16 cellular contexts compared by ENCODE assay signal in genomic region chr6:25960689-25961088, GRCh38. TPM values are rescaled to one million over a fixed set of nuclear protein-coding genes. Genes with fewer than 3 reads are reported as not detected.
DNase-seq lines count a peak whose midpoint lies in the region; ATAC-seq, FAIRE-seq and TF ChIP-seq lines count a peak whose summit lies in the region.
"Had no signal": no experiment of that assay in that cellular context is flagged by ENCODE, and none has a peak within 500 bp of the region (broad histone marks: within the 10 kb centered on the region; RNA-seq: fewer than 3 reads in every experiment).

No MANE protein-coding gene starts in this region.

- peaks cover 21 to 39% (median 35%) of the 10 kb centered on the region in 4 donors for H3K4me1 ChIP-seq in esophagus muscularis mucosa

- no peak for FAIRE-seq in HTR-8/SVneo (lab: Jason Lieb, UNC)

- TF ChIP-seq EP300 in esophagus muscularis mucosa (IDR thresholded peaks at IDR 0.05): no peak

- no peak for TF ChIP-seq POLR2A in esophagus muscularis mucosa (IDR thresholded peaks at IDR 0.05; ENCODE audit: low read depth)

- TF ChIP-seq CTCF in esophagus muscularis mucosa (IDR thresholded peaks at IDR 0.05): no peak

- H3K27ac ChIP-seq in esophagus muscularis mucosa (replicated peaks in 1 of 4): no peak overlapping the region
- H3K27ac ChIP-seq: 22Rv1 had no signal

- H3K4me3 ChIP-seq in esophagus muscularis mucosa: no peak overlapping the region
- H3K4me3 ChIP-seq: adrenal gland, thoracic aorta had no signal

- H3K9me3 Mint-ChIP-seq in activated CD4-positive, alpha-beta memory T cell treated with anti-CD3 and anti-CD28 coated beads, Interleukin-2, amount 10 ng/mL, durations not matched to agents 7 days and 5 days: peaks cover 24% of the 10 kb centered on the region
- H3K9me3 Mint-ChIP-seq: dendritic cell treated with granulocyte-macrophage colony-stimulating factor and Interleukin-4, amounts not matched to agents 40 ng/mL and 50 ng/mL, for 4 days had no signal

- H3K4me3 Mint-ChIP-seq in activated CD4-positive, alpha-beta memory T cell treated with anti-CD3 and anti-CD28 coated beads, Interleukin-2, amount 10 ng/mL, durations not matched to agents 7 days and 5 days: no peak overlapping the region
- H3K4me3 Mint-ChIP-seq: dendritic cell treated with granulocyte-macrophage colony-stimulating factor and Interleukin-4, amounts not matched to agents 40 ng/mL and 50 ng/mL, for 4 days had no signal

- peaks cover 46% of the 10 kb centered on the region for H3K36me3 Mint-ChIP-seq in activated CD4-positive, alpha-beta memory T cell treated with anti-CD3 and anti-CD28 coated beads, Interleukin-2, amount 10 ng/mL, durations not matched to agents 7 days and 5 days (ENCODE audit: low read depth)

- peaks cover 64% of the 10 kb centered on the region for H3K4me1 Mint-ChIP-seq in activated CD4-positive, alpha-beta memory T cell treated with anti-CD3 and anti-CD28 coated beads, Interleukin-2, amount 10 ng/mL, durations not matched to agents 7 days and 5 days

- peaks cover 0 to 4% (median 0%) of the 10 kb centered on the region in 4 donors for H3K9me3 ChIP-seq in esophagus muscularis mucosa
- H3K9me3 ChIP-seq: adrenal gland, thoracic aorta had no signal

- H3K36me3 ChIP-seq in esophagus muscularis mucosa: peaks cover 0 to 10% (median 3%) of the 10 kb centered on the region in 4 donors

- peak overlapping the region; percentile 96 for H3K27ac Mint-ChIP-seq in activated CD4-positive, alpha-beta memory T cell treated with anti-CD3 and anti-CD28 coated beads, Interleukin-2, amount 10 ng/mL, durations not matched to agents 7 days and 5 days

- no peaks in the 10 kb centered on the region for H3K27me3 ChIP-seq in esophagus muscularis mucosa
- H3K27me3 ChIP-seq: adrenal gland had no signal

- CTCF ChIA-PET in activated CD4-positive, alpha-beta memory T cell treated with anti-CD3 and anti-CD28 coated beads, Interleukin-2, amount 10 ng/mL, durations not matched to agents 7 days and 5 days (lab: Charles Lee): interaction anchor here (1.6 kb wide), 1 partner anchor 57 kb away, joined by 5 read pairs; a partner anchor contains a TSS

- intact Hi-C loops in esophagus muscularis mucosa (cut with DNase I): loop anchor here (5.0 kb wide), 1 partner anchor 37 kb away; no protein-coding TSS in a partner anchor

- DNase-seq in activated CD4-positive, CD25-positive, alpha-beta regulatory T cell (lab: John Stamatoyannopoulos, UW): no peak
- DNase-seq in activated CD4-positive, alpha-beta memory T cell treated with anti-CD3 and anti-CD28 coated beads, Interleukin-2, amount 10 ng/mL, durations not matched to agents 7 days and 5 days: no peak
- peak; percentile 45 for DNase-seq in esophagus muscularis mucosa (ENCODE audit: extremely low spot score)
- peak; percentile 34 to 54 (median 41) for DNase-seq in stimulated activated CD4-positive, alpha-beta T cell treated with anti-CD3 and anti-CD28 coated beads, TNF-alpha, amount 100 ng/mL, for 48 hours (ENCODE audit: low read depth in 3 of 3)
- DNase-seq in HTR-8/SVneo (ENCODE audit: insufficient read length, low spot score): no peak
- DNase-seq in anterior cingulate cortex (lab: John Stamatoyannopoulos, UW): no peak
- no peak for DNase-seq in NCI-H128 (lab: John Stamatoyannopoulos, UW; ENCODE audit: unreplicated experiment)
- DNase-seq: adrenal gland, NCI-H1417, NCI-H748 treated with DMSO at 0.1 percent for 48 hours, posterior cingulate gyrus, SHP77 had no signal

- WGBS in esophagus muscularis mucosa: 92% methylated on average over 1 of the region's 1 CpG

- POLR2A ChIA-PET in activated CD4-positive, alpha-beta memory T cell treated with anti-CD3 and anti-CD28 coated beads, Interleukin-2, amount 10 ng/mL, durations not matched to agents 7 days and 5 days (lab: Charles Lee): interaction anchor here (1.3 to 7.4 kb wide), 5 partner anchors 11 to 823 kb away, joined by 3 to 78 read pairs (median 28); a partner anchor contains a TSS

- peak; percentile 36 to 50 for ATAC-seq in activated CD4-positive, CD25-positive, alpha-beta regulatory T cell treated with anti-CD3 and anti-CD28 coated beads, Interleukin-2, amount 50 U/mL, for 24 hours

- H3K27me3 Mint-ChIP-seq in activated CD4-positive, alpha-beta memory T cell treated with anti-CD3 and anti-CD28 coated beads, Interleukin-2, amount 10 ng/mL, durations not matched to agents 7 days and 5 days: no peaks in the 10 kb centered on the region
- H3K27me3 Mint-ChIP-seq: dendritic cell treated with granulocyte-macrophage colony-stimulating factor and Interleukin-4, amounts not matched to agents 40 ng/mL and 50 ng/mL, for 4 days had no signal

RNA-seq across cellular contexts. Expression of gene TRIM38, which starts 1.9 kb away (rescaled TPM):
- 10 to 100 TPM; 32.6 to 33.5 TPM for total RNA-seq in activated CD4-positive, alpha-beta memory T cell treated with anti-CD3 and anti-CD28 coated beads, Interleukin-2, amount 10 ng/mL, durations not matched to agents 7 days and 5 days
- total RNA-seq in esophagus muscularis mucosa: 1 to 10 TPM; 5.3 to 6.4 (median 5.9) TPM

RNA-seq across cellular contexts. Expression of gene SLC17A2, which starts 30.2 kb away (rescaled TPM):
- total RNA-seq in activated CD4-positive, alpha-beta memory T cell treated with anti-CD3 and anti-CD28 coated beads, Interleukin-2, amount 10 ng/mL, durations not matched to agents 7 days and 5 days: not detected
- total RNA-seq in esophagus muscularis mucosa: not detected
- total RNA-seq: adrenal gland, thoracic aorta had no signal

Comparison
In these comparisons a context has a peak if more than half of its experiments do, and no peak if none do; other contexts are left out.
1. DNase-seq: peak in esophagus muscularis mucosa (single experiment) and stimulated activated CD4-positive, alpha-beta T cell treated with anti-CD3 and anti-CD28 coated beads, TNF-alpha, amount 100 ng/mL, for 48 hours (3 of 3); none in activated CD4-positive, CD25-positive, alpha-beta regulatory T cell (0 of 4), activated CD4-positive, alpha-beta memory T cell treated with anti-CD3 and anti-CD28 coated beads, Interleukin-2, amount 10 ng/mL, durations not matched to agents 7 days and 5 days (single experiment), HTR-8/SVneo (single experiment), anterior cingulate cortex (0 of 58) and NCI-H128 (single experiment).
2. RNA of gene TRIM38, which starts 1.9 kb away (total RNA-seq): 32.6 to 33.5 TPM in activated CD4-positive, alpha-beta memory T cell treated with anti-CD3 and anti-CD28 coated beads, Interleukin-2, amount 10 ng/mL, durations not matched to agents 7 days and 5 days; 5.3 to 6.4 TPM in esophagus muscularis mucosa; every median in the first group is over 4 times any median in the second.